ENCODE assay signal across 8 cellular contexts in the genomic region with DNA sequence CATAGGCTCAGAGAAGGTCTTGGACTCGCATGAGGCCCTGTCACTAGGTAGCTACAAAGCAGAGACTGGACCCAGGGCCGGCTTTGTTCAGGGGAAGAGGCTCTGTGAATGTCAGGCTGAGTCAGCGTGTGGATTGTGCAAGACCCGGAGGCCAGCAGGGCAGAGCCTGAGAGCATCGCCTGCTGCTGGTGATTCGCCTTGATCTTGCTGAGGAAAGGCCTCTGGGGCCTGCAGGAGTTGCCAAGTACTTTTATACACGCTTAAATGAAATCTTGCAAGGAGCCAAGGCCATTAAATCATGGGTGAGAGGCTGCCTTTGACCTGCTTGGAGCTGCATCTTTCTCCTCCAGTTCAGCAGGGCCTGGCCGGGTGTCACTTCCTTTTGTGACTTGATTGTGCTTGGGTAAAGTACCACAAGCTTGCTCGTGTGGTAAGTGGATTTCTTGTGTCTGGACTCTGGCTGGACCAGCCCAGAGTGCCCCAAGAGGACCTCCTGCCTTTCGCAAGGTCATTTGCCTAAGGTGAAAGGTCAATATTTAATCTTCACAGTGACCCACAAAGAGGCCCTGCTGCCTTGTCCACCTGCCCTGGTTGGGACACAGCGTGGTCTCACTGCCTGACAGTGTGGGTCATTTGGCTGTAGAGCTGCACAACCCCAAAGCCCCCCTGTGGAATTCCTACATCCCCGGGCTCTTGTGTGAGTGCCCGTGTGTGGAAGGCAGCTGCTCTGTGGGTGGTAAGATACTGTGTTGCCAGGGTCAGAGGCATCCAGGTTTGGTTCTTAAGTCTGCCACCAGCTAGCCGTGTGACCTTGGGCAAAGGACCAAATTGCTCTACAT.
A peak's percentile ranks its signal among the peaks of the same experiment; 100 is the strongest.
DNase-seq lines count a peak whose midpoint lies in the region; ATAC-seq, FAIRE-seq and TF ChIP-seq lines count a peak whose summit lies in the region.

No MANE protein-coding gene starts in this region.

- no peaks in the 10 kb centered on the region for H3K36me3 ChIP-seq in parathyroid adenoma (ENCODE audit: control insufficient read depth, insufficient read depth, low read length)

- peak overlapping the region; percentile 85 for H3K27ac ChIP-seq in parathyroid adenoma

- intact Hi-C loops in head of caudate nucleus (cut with DNase I): no loop called here

- no peaks in the 10 kb centered on the region for H3K9me3 ChIP-seq in parathyroid adenoma (ENCODE audit: control insufficient read depth, low read length)

- peak overlapping the region; percentile 95 for H3K27ac Mint-ChIP-seq in activated naive CD8-positive, alpha-beta T cell

- peaks cover 18% of the 10 kb centered on the region for H3K36me3 Mint-ChIP-seq in activated naive CD8-positive, alpha-beta T cell

- H3K27me3 Mint-ChIP-seq in activated naive CD8-positive, alpha-beta T cell: no peaks in the 10 kb centered on the region

- FAIRE-seq in urothelium cell line (lab: Jason Lieb, UNC): no peak

- peaks cover 51% of the 10 kb centered on the region for H3K4me1 ChIP-seq in parathyroid adenoma

- peak overlapping the region; percentile 51 for H2AFZ ChIP-seq in parathyroid adenoma

- peak; percentile 15 for TF ChIP-seq CTCF in parathyroid adenoma (IDR thresholded peaks at IDR 0.05)

- H3K4me2 ChIP-seq in parathyroid adenoma (ENCODE audit: low read length): peak overlapping the region; percentile 1

- DNase-seq in RKO (ENCODE audit: low spot score) (peak; percentile 89), head of caudate nucleus (peak in 41 of 42 donors; percentile 31 to 91 (median 63)), urothelium cell line (ENCODE audit: low spot score) (peak; percentile 92), NCI-H2081 (lab: John Stamatoyannopoulos, UW) (no peak), NCI-H524 (lab: John Stamatoyannopoulos, UW) (no peak)

- no peaks in the 10 kb centered on the region for H3K9me3 Mint-ChIP-seq in activated naive CD8-positive, alpha-beta T cell (ENCODE audit: low read depth)

- no peak overlapping the region for H3K4me3 ChIP-seq in parathyroid adenoma (ENCODE audit: low read depth, low read length)

- peak; percentile 32 for ATAC-seq in GM21447 (IDR thresholded peaks at IDR 0.05; ENCODE audit: unreplicated experiment)

- peak overlapping the region; percentile 71 for H3K4me3 Mint-ChIP-seq in activated naive CD8-positive, alpha-beta T cell

- no peaks in the 10 kb centered on the region for H3K27me3 ChIP-seq in parathyroid adenoma (ENCODE audit: control insufficient read depth, insufficient read depth, low read length)

- H3K9ac ChIP-seq in parathyroid adenoma: no peak overlapping the region

- H3K79me2 ChIP-seq in parathyroid adenoma: peaks cover 46% of the 10 kb centered on the region

- peaks cover 96% of the 10 kb centered on the region for H3K4me1 Mint-ChIP-seq in activated naive CD8-positive, alpha-beta T cell (ENCODE audit: low read depth)

Comparison
In these comparisons a context has a peak if more than half of its experiments do, and no peak if none do; other contexts are left out.
1. DNase-seq: peak in RKO (single experiment), head of caudate nucleus (41 of 42) and urothelium cell line (single experiment); none in NCI-H2081 (0 of 2) and NCI-H524 (0 of 2).